ENCODE assay signal across 1 cellular context in the genomic region with DNA sequence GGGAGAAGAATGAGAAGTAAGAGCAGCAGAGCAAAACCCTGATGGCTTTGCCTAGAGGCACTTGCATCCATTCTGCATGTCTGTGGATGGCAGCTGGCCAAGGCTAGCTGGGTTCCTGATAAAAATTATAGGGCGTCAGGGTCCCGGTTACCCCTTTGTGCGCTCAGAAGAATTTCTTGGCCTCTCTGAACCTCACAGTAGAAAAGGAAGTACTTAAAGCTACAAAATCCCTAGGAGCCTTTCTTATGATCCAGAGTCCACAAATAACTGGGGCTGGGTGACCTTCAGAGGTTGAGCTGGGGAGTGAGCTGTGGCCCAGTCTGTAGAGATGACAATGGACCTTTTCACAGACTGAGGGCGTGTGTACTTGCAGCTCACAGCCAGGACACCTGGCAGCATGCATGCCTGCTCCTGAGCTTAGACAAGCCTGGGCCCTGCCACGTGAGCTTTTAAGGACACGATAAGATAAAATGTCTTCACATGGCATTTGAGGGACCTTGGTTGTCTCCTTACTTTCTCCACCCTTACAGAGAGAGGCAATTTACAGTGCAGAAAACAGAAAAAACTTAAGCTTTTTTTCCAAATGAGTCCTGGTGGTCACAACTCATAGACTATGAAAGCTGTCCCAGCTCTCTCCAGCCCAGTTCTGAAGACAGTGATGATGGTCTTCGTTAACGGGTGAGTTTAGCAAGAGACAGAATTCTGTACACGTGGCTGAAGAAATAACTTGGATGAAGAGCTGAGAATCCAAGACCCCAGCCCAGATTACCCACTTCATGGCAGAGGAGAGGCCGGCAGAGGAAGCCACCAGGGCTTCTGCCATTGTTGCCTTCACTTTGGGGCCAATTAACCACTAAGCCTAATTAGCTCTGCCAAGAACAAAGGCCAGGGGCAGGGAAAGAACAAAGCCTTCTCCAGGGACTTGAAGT.
TF ChIP-seq lines count a peak whose summit lies in the region.

No MANE protein-coding gene starts in this region.

TF ChIP-seq in GM23338, 12 proteins besides CTCF, POLR2A, EP300 and RAD21 (continued from another document):
- TF ChIP-seq ZNF462 (CRISPR knock-in tag; IDR thresholded peaks at IDR 0.05) = no peak
- no peak for TF ChIP-seq EZH2phosphoT487 (IDR thresholded peaks at IDR 0.05; ENCODE audit: unreplicated experiment)
- TF ChIP-seq NANOG (IDR thresholded peaks at IDR 0.05; ENCODE audit: borderline replicate concordance) = no peak
- TF ChIP-seq, protein P1, sequence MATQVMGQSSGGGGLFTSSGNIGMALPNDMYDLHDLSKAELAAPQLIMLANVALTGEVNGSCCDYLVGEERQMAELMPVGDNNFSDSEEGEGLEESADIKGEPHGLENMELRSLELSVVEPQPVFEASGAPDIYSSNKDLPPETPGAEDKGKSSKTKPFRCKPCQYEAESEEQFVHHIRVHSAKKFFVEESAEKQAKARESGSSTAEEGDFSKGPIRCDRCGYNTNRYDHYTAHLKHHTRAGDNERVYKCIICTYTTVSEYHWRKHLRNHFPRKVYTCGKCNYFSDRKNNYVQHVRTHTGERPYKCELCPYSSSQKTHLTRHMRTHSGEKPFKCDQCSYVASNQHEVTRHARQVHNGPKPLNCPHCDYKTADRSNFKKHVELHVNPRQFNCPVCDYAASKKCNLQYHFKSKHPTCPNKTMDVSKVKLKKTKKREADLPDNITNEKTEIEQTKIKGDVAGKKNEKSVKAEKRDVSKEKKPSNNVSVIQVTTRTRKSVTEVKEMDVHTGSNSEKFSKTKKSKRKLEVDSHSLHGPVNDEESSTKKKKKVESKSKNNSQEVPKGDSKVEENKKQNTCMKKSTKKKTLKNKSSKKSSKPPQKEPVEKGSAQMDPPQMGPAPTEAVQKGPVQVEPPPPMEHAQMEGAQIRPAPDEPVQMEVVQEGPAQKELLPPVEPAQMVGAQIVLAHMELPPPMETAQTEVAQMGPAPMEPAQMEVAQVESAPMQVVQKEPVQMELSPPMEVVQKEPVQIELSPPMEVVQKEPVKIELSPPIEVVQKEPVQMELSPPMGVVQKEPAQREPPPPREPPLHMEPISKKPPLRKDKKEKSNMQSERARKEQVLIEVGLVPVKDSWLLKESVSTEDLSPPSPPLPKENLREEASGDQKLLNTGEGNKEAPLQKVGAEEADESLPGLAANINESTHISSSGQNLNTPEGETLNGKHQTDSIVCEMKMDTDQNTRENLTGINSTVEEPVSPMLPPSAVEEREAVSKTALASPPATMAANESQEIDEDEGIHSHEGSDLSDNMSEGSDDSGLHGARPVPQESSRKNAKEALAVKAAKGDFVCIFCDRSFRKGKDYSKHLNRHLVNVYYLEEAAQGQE (IDR thresholded peaks at IDR 0.05; ENCODE audit: unreplicated experiment) = no peak
- TF ChIP-seq JUNB (IDR thresholded peaks at IDR 0.05; ENCODE audit: unreplicated experiment) = no peak
- no peak for TF ChIP-seq CREB1 (CRISPR knock-in tag; IDR thresholded peaks at IDR 0.05; ENCODE audit: low read depth)
- TF ChIP-seq, protein P2, sequence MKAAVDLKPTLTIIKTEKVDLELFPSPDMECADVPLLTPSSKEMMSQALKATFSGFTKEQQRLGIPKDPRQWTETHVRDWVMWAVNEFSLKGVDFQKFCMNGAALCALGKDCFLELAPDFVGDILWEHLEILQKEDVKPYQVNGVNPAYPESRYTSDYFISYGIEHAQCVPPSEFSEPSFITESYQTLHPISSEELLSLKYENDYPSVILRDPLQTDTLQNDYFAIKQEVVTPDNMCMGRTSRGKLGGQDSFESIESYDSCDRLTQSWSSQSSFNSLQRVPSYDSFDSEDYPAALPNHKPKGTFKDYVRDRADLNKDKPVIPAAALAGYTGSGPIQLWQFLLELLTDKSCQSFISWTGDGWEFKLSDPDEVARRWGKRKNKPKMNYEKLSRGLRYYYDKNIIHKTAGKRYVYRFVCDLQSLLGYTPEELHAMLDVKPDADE (IDR thresholded peaks at IDR 0.05) = no peak
- TF ChIP-seq ZNF114 (CRISPR knock-in tag; IDR thresholded peaks at IDR 0.05) = no peak
